In the genomic region with DNA sequence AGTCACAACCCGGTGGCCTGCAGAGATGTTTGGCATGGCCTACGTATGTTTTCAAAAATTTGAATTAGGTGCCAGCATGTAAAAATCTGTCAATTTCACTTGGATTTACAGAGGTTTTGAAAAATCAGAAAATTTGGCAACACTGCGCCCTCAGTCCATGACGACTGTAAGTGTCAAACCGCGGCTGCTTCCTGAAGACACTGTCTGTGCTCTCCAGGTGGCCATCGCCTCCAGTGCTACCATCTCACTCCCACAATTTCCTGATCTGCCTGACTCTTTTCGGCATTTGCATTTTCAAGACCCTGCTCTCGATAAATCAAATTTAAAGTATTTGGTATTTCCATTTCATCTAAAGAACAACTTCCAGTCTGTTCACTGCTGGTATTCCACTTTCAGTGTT, we compare ENCODE assay signal across 26 cellular contexts. TPM values are rescaled to one million over a fixed set of nuclear protein-coding genes. Genes with fewer than 3 reads are reported as not detected.
DNase-seq lines count a peak whose midpoint lies in the region; ATAC-seq and TF ChIP-seq lines count a peak whose summit lies in the region.
"Had no signal": no experiment of that assay in that cellular context is flagged by ENCODE, and none has a peak within 500 bp of the region (broad histone marks: within the 10 kb centered on the region; RNA-seq: fewer than 3 reads in every experiment).

No MANE protein-coding gene starts in this region.

- H3K4me1 Mint-ChIP-seq in GM23338, result peaks cover 25% of the 10 kb centered on the region
- H3K4me1 Mint-ChIP-seq in nephron, result peaks cover 15% of the 10 kb centered on the region

- H3K27ac Mint-ChIP-seq in GM23338 (peak overlapping the region; percentile 17), nephron (peak overlapping the region in 2 of 3 experiments; percentile 22 to 66)
- H3K27ac Mint-ChIP-seq: CD4-positive, alpha-beta T cell; H9; T-cell had no signal

- no peak overlapping the region for H3K9ac ChIP-seq in DND-41 (ENCODE audit: low read depth, low read length)
- H3K9ac ChIP-seq in SK-N-MC (ENCODE audit: insufficient read length), result no peak overlapping the region
- H3K9ac ChIP-seq: BLaER1 treated with 17β-estradiol and CSF1 and Interleukin-3, amounts not matched to agents 10 nM and 100 nM had no signal

- H3K27me3 ChIP-seq in DND-41 (ENCODE audit: insufficient read depth, low read length, poor library complexity), result no peaks in the 10 kb centered on the region
- no peaks in the 10 kb centered on the region for H3K27me3 ChIP-seq in GM23338 (ENCODE audit: insufficient read depth)
- H3K27me3 ChIP-seq in ascending aorta, result no peaks in the 10 kb centered on the region
- H3K27me3 ChIP-seq: BLaER1 treated with 17β-estradiol and CSF1 and Interleukin-3, amounts not matched to agents 10 nM and 100 nM; SJCRH30 had no signal

- no peaks in the 10 kb centered on the region for H3F3A ChIP-seq in GM23338 (replicated peaks; ENCODE audit: low read depth)

- no peaks in the 10 kb centered on the region for H3K79me2 ChIP-seq in DND-41 (ENCODE audit: insufficient read depth, low read length)
- no peaks in the 10 kb centered on the region for H3K79me2 ChIP-seq in GM23338 (replicated peaks; ENCODE audit: insufficient read depth)

- H2AFZ ChIP-seq in DND-41 (ENCODE audit: low read depth, low read length) (no peak overlapping the region), GM23338 (no peak overlapping the region)

- TF ChIP-seq CTCF in DND-41 (IDR thresholded peaks at IDR 0.05; ENCODE audit: borderline replicate concordance, extremely low read depth, low read length, poor library complexity, severe bottlenecking), result no peak
- TF ChIP-seq CTCF in GM23338 (conservative IDR thresholded peaks at IDR 0.05; ENCODE audit: low read depth in 2 of 2), result no peak
- no peak for TF ChIP-seq CTCF in nephron (IDR thresholded peaks at IDR 0.05; ENCODE audit: unreplicated experiment in 3 of 3)
- TF ChIP-seq CTCF in ascending aorta (IDR thresholded peaks at IDR 0.05), result no peak

- H3K4me1 ChIP-seq in DND-41 (ENCODE audit: insufficient read depth, low read length) (peaks cover 10% of the 10 kb centered on the region; the same call in 1 of the 2 replicates), GM23338 (ENCODE audit: insufficient read depth) (0 out of 2 replicates have a peak, but pooled peaks cover 10% of the 10 kb centered on the region), ascending aorta (no peaks in the 10 kb centered on the region)
- H3K4me1 ChIP-seq: SJCRH30 had no signal

- H3K4me2 ChIP-seq in DND-41 (ENCODE audit: insufficient read depth, low read length), result no peak overlapping the region
- H3K4me2 ChIP-seq in GM23338, result no peak overlapping the region

- H3K4me3 ChIP-seq in DND-41 (ENCODE audit: low read depth in 1 of 2, low read length in 2 of 2) (no peak overlapping the region), GM23338 (no peak overlapping the region), SK-N-MC (peak overlapping the region; percentile 37), ascending aorta (no peak overlapping the region)
- H3K4me3 ChIP-seq: BLaER1 treated with 17β-estradiol and CSF1 and Interleukin-3, amounts not matched to agents 10 nM and 100 nM; K562; SJCRH30 had no signal

- intact Hi-C loops in ascending aorta (cut with DNase I), result no loop called here

- H3K27me3 Mint-ChIP-seq in GM23338 (ENCODE audit: insufficient read depth, low read depth, poor library complexity), result no peaks in the 10 kb centered on the region
- no peaks in the 10 kb centered on the region for H3K27me3 Mint-ChIP-seq in nephron (ENCODE audit: low read depth)
- H3K27me3 Mint-ChIP-seq: CD4-positive, alpha-beta T cell; T-cell had no signal

- no peak overlapping the region for H3K27ac ChIP-seq in DND-41 (ENCODE audit: low read length)
- H3K27ac ChIP-seq in GM23338 (ENCODE audit: low read depth), result 0 out of 2 replicates have a peak overlapping the region, but pooled peaks have one; percentile 28
- H3K27ac ChIP-seq in SK-N-MC, result no peak overlapping the region
- no peak overlapping the region for H3K27ac ChIP-seq in ascending aorta
- H3K27ac ChIP-seq: BLaER1 treated with 17β-estradiol and CSF1 and Interleukin-3, amounts not matched to agents 10 nM and 100 nM; SJCRH30 had no signal

- peak; percentile 78 for ATAC-seq in DND-41 (ENCODE audit: insufficient read depth, low read depth)
- peak; percentile 69 for ATAC-seq in GM23338
- ATAC-seq: K562, PC-3, T-cell had no signal

- DNase-seq in DND-41, result peak; percentile 34
- no peak for DNase-seq in GM23338 (ENCODE audit: low spot score)
- peak; percentile 42 for DNase-seq in SK-N-MC (ENCODE audit: low read depth, low spot score)
- DNase-seq in MV-4-11 (lab: John Stamatoyannopoulos, UW), result no peak
- no peak for DNase-seq in ascending aorta (ENCODE audit: low spot score in 2 of 2)
- no peak for DNase-seq in NCI-H2171 (lab: John Stamatoyannopoulos, UW)
- DNase-seq: AML-193; CD4-positive, alpha-beta T cell; GF-D8; H9; Kasumi-1; NCI-H1092; NCI-H1436; NCI-H187; NCI-H446; NCI-H524 treated with DMSO at 0.1 percent for 48 hours; NCI-H774; NK-92 treated with Interleukin-12 subunit alpha and Interleukin-12 subunit beta, amount 100 ng/mL, for 24 hours; PC-3; SJCRH30; T-cell had no signal

- H3K9me3 ChIP-seq in DND-41 (ENCODE audit: insufficient read depth, low read length, severe bottlenecking) (no peaks in the 10 kb centered on the region), SK-N-MC (ENCODE audit: low read depth, low read length) (no peaks in the 10 kb centered on the region), ascending aorta (no peaks in the 10 kb centered on the region)
- H3K9me3 ChIP-seq: SJCRH30 had no signal

- H4K20me1 ChIP-seq in DND-41 (ENCODE audit: insufficient read depth, low read length) (no peaks in the 10 kb centered on the region), GM23338 (replicated peaks; ENCODE audit: insufficient read depth) (no peaks in the 10 kb centered on the region; the same call in 1 of the 2 replicates)
- H4K20me1 ChIP-seq: BLaER1 treated with 17β-estradiol and CSF1 and Interleukin-3, amounts not matched to agents 10 nM and 100 nM had no signal

- H3K36me3 Mint-ChIP-seq in GM23338 (ENCODE audit: low read depth) (peaks cover 8% of the 10 kb centered on the region; the same call in 1 of the 3 replicates), nephron (ENCODE audit: low read depth) (peaks cover 69% of the 10 kb centered on the region)

- H3K9me2 ChIP-seq in GM23338 (ENCODE audit: insufficient read depth), result no peaks in the 10 kb centered on the region

- H3K36me3 ChIP-seq in DND-41 (ENCODE audit: insufficient read depth, low read length), result no peaks in the 10 kb centered on the region
- 0 out of 2 replicates have a peak, but pooled peaks cover 6% of the 10 kb centered on the region for H3K36me3 ChIP-seq in GM23338 (ENCODE audit: insufficient read depth)
- peaks cover 33% of the 10 kb centered on the region for H3K36me3 ChIP-seq in SK-N-MC (ENCODE audit: insufficient read depth, low read length)
- H3K36me3 ChIP-seq in ascending aorta, result no peaks in the 10 kb centered on the region
- H3K36me3 ChIP-seq: BLaER1 treated with 17β-estradiol and CSF1 and Interleukin-3, amounts not matched to agents 10 nM and 100 nM had no signal

- H3K4me3 Mint-ChIP-seq in GM23338 (no peak overlapping the region), nephron (no peak overlapping the region)
- H3K4me3 Mint-ChIP-seq: CD4-positive, alpha-beta T cell; H9; T-cell had no signal

- H3K9me3 Mint-ChIP-seq in GM23338, result no peaks in the 10 kb centered on the region
- no peaks in the 10 kb centered on the region for H3K9me3 Mint-ChIP-seq in nephron
- H3K9me3 Mint-ChIP-seq: CD4-positive, alpha-beta T cell; H9; T-cell had no signal

TF ChIP-seq in GM23338, 12 proteins besides CTCF, POLR2A, EP300 and RAD21 (continues in another document):
- no peak for TF ChIP-seq JUNB (IDR thresholded peaks at IDR 0.05; ENCODE audit: unreplicated experiment)
- TF ChIP-seq EZH2 (IDR thresholded peaks at IDR 0.05; ENCODE audit: low read depth, unreplicated experiment), result no peak
- no peak for TF ChIP-seq CREB1 (CRISPR knock-in tag; IDR thresholded peaks at IDR 0.05; ENCODE audit: low read depth)

RNA-seq across cellular contexts. Expression of a gene that starts 34.6 kb away (rescaled TPM):
- not detected in 2 replicates for total RNA-seq in GM23338 (2014; rRNA removed; shearing (Covaris generic))
- polyA plus RNA-seq in GM23338 (2016; fragmentation: Nextera tagmentation; extraction: Ambion mirVana), result 0.59 and 0.63 TPM in 2 replicates
- total RNA-seq in ascending aorta, result not detected
- total RNA-seq: CD4-positive, alpha-beta T cell; H9; HT1080; K562; M059J; PC-3; T-cell had no signal
- polyA plus RNA-seq: K562 had no signal

Comparison
In these comparisons a context has a peak if more than half of its experiments do, and no peak if none do; other contexts are left out.
1. DNase-seq: peak in DND-41 (single experiment) and SK-N-MC (single experiment); none in GM23338 (single experiment), MV-4-11 (single experiment), ascending aorta (0 of 2) and NCI-H2171 (single experiment).